In the genomic region with DNA sequence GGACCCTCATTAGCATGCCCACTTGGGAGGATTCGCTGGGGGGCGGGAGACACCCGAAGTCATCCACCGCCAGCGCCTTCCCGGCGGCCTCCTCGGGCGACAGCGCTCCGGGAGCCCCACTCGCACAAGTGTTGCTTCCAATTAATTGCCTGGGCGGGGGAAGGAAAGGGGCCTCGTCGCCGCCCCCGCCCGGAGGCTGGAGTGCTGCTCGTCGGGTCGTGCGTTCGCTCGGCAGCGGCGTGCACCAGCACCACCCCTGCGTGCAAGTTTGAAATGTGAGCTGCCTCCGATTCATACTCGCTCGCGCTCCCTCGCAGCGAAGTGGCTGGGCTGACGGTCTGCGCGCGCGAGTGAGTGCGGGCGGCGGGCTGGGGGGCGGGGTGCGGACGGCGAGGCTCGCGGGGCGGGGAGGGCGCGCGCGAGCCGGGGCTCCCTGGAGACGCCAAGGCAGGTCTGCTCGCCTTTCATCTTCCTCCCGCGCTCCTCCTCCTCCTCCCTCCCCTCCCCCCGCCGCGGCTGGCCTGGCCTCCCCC, we compare ENCODE assay signal across 8 cellular contexts.
DNase-seq lines count a peak whose midpoint lies in the region; ATAC-seq, FAIRE-seq and TF ChIP-seq lines count a peak whose summit lies in the region.

No MANE protein-coding gene starts in this region.

- peak; percentile 48 for ATAC-seq in sciatic nerve

- TF ChIP-seq POLR2A in GM19099 (IDR thresholded peaks at IDR 0.05; ENCODE audit: extremely low read depth, insufficient read length, low read depth): peak; percentile 42

- H3K4me3 Mint-ChIP-seq in astrocyte (ENCODE audit: unreplicated experiment): peak overlapping the region; percentile 34

- no peaks in the 10 kb centered on the region for H3K9me3 Mint-ChIP-seq in astrocyte (ENCODE audit: unreplicated experiment)

- H3K36me3 Mint-ChIP-seq in astrocyte (ENCODE audit: low read depth, unreplicated experiment): peaks cover 16% of the 10 kb centered on the region

- H3K36me3 ChIP-seq in astrocyte (ENCODE audit: insufficient read depth, low read length): no peaks in the 10 kb centered on the region

- TF ChIP-seq CTCF in astrocyte (IDR thresholded peaks at IDR 0.05; ENCODE audit: insufficient read depth, low read depth, low read length): no peak

- no peak overlapping the region for H3K27ac ChIP-seq in astrocyte (ENCODE audit: low read depth, low read length)

- peaks cover 56% of the 10 kb centered on the region for H3K4me1 Mint-ChIP-seq in astrocyte (ENCODE audit: low read depth, unreplicated experiment)

- H3K4me2 ChIP-seq in astrocyte (ENCODE audit: low read length): peak overlapping the region; percentile 86

- no peaks in the 10 kb centered on the region for H3K27me3 ChIP-seq in astrocyte (ENCODE audit: insufficient read depth, low read length)

- peaks cover 84% of the 10 kb centered on the region for H4K20me1 ChIP-seq in astrocyte (ENCODE audit: insufficient read depth, low read length)

- H3K9me3 ChIP-seq in astrocyte (ENCODE audit: insufficient read depth, low read depth, low read length): no peaks in the 10 kb centered on the region

- intact Hi-C loops in sciatic nerve (cut with DNase I): no loop called here

- DNase-seq in AG20443 (ENCODE audit: low spot score): peak; percentile 93
- DNase-seq in HPDE6-E6E7 (ENCODE audit: extremely low spot score): peak; percentile 67
- DNase-seq in T follicular helper cell (ENCODE audit: low read depth): peak; percentile 20
- peak; percentile 79 for DNase-seq in astrocyte (ENCODE audit: low read depth)
- DNase-seq in hippocampal formation (lab: John Stamatoyannopoulos, UW): peak; percentile 39 to 61
- DNase-seq in sciatic nerve (ENCODE audit: low spot score): peak; percentile 80
- DNase-seq in superior temporal gyrus (ENCODE audit: extremely low spot score): no peak

- peaks cover 58% of the 10 kb centered on the region for H3K79me2 ChIP-seq in astrocyte (ENCODE audit: insufficient read depth, low read length)

- peaks cover 76% of the 10 kb centered on the region for H3K4me1 ChIP-seq in astrocyte (ENCODE audit: insufficient read depth, low read length)

- no peak overlapping the region for H2AFZ ChIP-seq in astrocyte (ENCODE audit: low read depth, low read length)

- FAIRE-seq in astrocyte (lab: Jason Lieb, UNC): no peak

- H3K27ac Mint-ChIP-seq in astrocyte (ENCODE audit: unreplicated experiment): no peak overlapping the region

- H3K9ac ChIP-seq in astrocyte (ENCODE audit: low read length): peak overlapping the region; percentile 57

- peak overlapping the region; percentile 51 for H3K4me3 ChIP-seq in astrocyte (ENCODE audit: insufficient read depth, low read depth, low read length)

- no peaks in the 10 kb centered on the region for H3K27me3 Mint-ChIP-seq in astrocyte (ENCODE audit: low read depth, unreplicated experiment)
